ENCODE assay signal across 3 cellular contexts in genomic region chr10:115039781-115040180, GRCh38. TPM values are rescaled to one million over a fixed set of nuclear protein-coding genes. Genes with fewer than 3 reads are reported as not detected.
"Had no signal": no experiment of that assay in that cellular context is flagged by ENCODE, and none has a peak within 500 bp of the region (broad histone marks: within the 10 kb centered on the region; RNA-seq: fewer than 3 reads in every experiment).

No MANE protein-coding gene starts in this region.

RNA-seq across cellular contexts. Expression of gene ATRNL1, which starts 53.4 kb away (rescaled TPM):
- total RNA-seq: naive thymus-derived CD8-positive, alpha-beta T cell; natural killer cell; natural killer cell treated with Interleukin-12 subunit alpha and Interleukin-12 subunit beta and Interleukin-15 and Interleukin-18, amount 100 ng/mL, for 72 hours had no signal
- polyA plus RNA-seq: naive thymus-derived CD8-positive, alpha-beta T cell had no signal
